ENCODE assay signal across 8 cellular contexts in genomic region chr5:140402258-140403074, GRCh38. TPM values are rescaled to one million over a fixed set of nuclear protein-coding genes. Genes with fewer than 3 reads are reported as not detected.
DNase-seq lines count a peak whose midpoint lies in the region; ATAC-seq, FAIRE-seq and TF ChIP-seq lines count a peak whose summit lies in the region.

No MANE protein-coding gene starts in this region.

- no TSS peak for BruUV-seq in HepG2 (replicated peaks; lab: Mats Ljungman, UMichigan)

- TF ChIP-seq RAD21 in HepG2 (CRISPR knock-in tag; IDR thresholded peaks at IDR 0.05), result no peak

- TF ChIP-seq CTCF in choroid plexus epithelial cell (conservative IDR thresholded peaks at IDR 0.05; ENCODE audit: low read depth, low read length) (no peak), HepG2 (CRISPR knock-in tag; IDR thresholded peaks at IDR 0.05) (no peak)

- H4K20me1 ChIP-seq in HepG2 (ENCODE audit: insufficient read depth, low read length), result peaks cover 45% of the 10 kb centered on the region

- no peaks in the 10 kb centered on the region; a peak in 1 of 5 replicates for H3K27me3 ChIP-seq in HepG2 (ENCODE audit: control insufficient read depth in 1 of 2, insufficient read depth in 2 of 2, low read length in 2 of 2)

- DNase-seq in Right ventricle myocardium inferior (ENCODE audit: missing footprints) (peak; percentile 79), cardiac septum (ENCODE audit: low spot score) (no peak), NCI-H146 treated with DMSO at 0.1 percent for 48 hours (lab: John Stamatoyannopoulos, UW; ENCODE audit: unreplicated experiment) (peak; percentile 12), choroid plexus epithelial cell (ENCODE audit: low read depth) (peak; percentile 46), HepG2 (ENCODE audit: low spot score) (peak; percentile 85), NCI-H1092 (lab: John Stamatoyannopoulos, UW) (no peak)
- peak; percentile 16 to 30 for DNase-seq in activated CD4-positive, alpha-beta T cell treated with anti-CD3 and anti-CD28 coated beads for 24 hours (ENCODE audit: low read depth in 2 of 2)
- peak; percentile 22 to 41 (median 29) for DNase-seq in stimulated activated CD4-positive, alpha-beta T cell treated with anti-CD3 and anti-CD28 coated beads, TNF-alpha, amount 100 ng/mL, for 24 hours (ENCODE audit: low read depth in 3 of 3)

- CTCF ChIA-PET in HepG2 (lab: Yijun Ruan, JAX; ENCODE audit: low intra/inter-chr PET ratio, low total read pairs), result no interaction called here

- peak; percentile 71 to 73; a peak in 3 of 4 replicates for TF ChIP-seq POLR2A in HepG2 (IDR thresholded peaks at IDR 0.05; ENCODE audit: insufficient read depth in 1 of 2, low read depth in 2 of 2, low read length in 2 of 2)

- in situ Hi-C loops in HepG2 (cut with HindIII; ENCODE audit: extremely low pct_ligation_motif_present, low pct_unique_long_range_greater_than_20kb), result no loop called here

- peaks cover 0 to 2% of the 10 kb centered on the region in 2 experiments; a peak in 1 of 5 replicates for H3K36me3 ChIP-seq in HepG2 (replicated peaks in 1 of 2; ENCODE audit: control insufficient read depth in 1 of 2, insufficient read depth in 2 of 2, low read length in 2 of 2)

- ATAC-seq in Right ventricle myocardium inferior (no peak), HepG2 (peak; percentile 55)

- peak overlapping the region; percentile 96 for H3K4me3 ChIP-seq in choroid plexus epithelial cell (ENCODE audit: low read depth, low read length)
- peak overlapping the region; percentile 80 to 97 (median 95) for H3K4me3 ChIP-seq in HepG2 (replicated peaks in 1 of 3; ENCODE audit: insufficient read depth in 1 of 3, low read depth in 2 of 3, low read length in 3 of 3)

- no peaks in the 10 kb centered on the region for H3K9me3 ChIP-seq in HepG2 (ENCODE audit: low read length)

- H3K9ac ChIP-seq in HepG2 (ENCODE audit: insufficient read depth, low read depth, low read length), result peak overlapping the region; percentile 98

- peak overlapping the region; percentile 97 for H3K27ac ChIP-seq in HepG2 (ENCODE audit: extremely low read length, insufficient read depth, low read length)

- peaks cover 72% of the 10 kb centered on the region for H3K79me2 ChIP-seq in HepG2 (ENCODE audit: insufficient read depth, low read length)

- TF ChIP-seq EP300 in HepG2 (IDR thresholded peaks at IDR 0.05; ENCODE audit: low read depth in 2 of 2, low read length in 2 of 2) (no peak), HepG2 (CRISPR knock-in tag; IDR thresholded peaks at IDR 0.05; ENCODE audit: borderline replicate concordance) (no peak)

- peak; percentile 65 for FAIRE-seq in HepG2 (lab: Jason Lieb, UNC)

- H3K4me2 ChIP-seq in HepG2 (ENCODE audit: low read depth, low read length), result peak overlapping the region; percentile 75

- POLR2A ChIA-PET in HepG2 (lab: Yijun Ruan, JAX), result interaction anchor here (0.7 to 2.7 kb wide), 17 partner anchors 9 to 323 kb away, joined by 3 to 14 read pairs (median 4); partner anchors contain the start of genes EIF4EBP3, HARS1, HARS2 and HBEGF

- peaks cover 54% of the 10 kb centered on the region for H3K4me1 ChIP-seq in HepG2 (ENCODE audit: insufficient read depth, low read length)

- H2AFZ ChIP-seq in HepG2 (ENCODE audit: low read length), result no peak overlapping the region

- WGBS in HepG2 (ENCODE audit: low lambda C conversion rate), result under 1% methylated on average over 16 of the region's 36 CpGs

- intact Hi-C loops in Right ventricle myocardium inferior (cut with DNase I) (loop anchor here (5.0 kb wide), 3 partner anchors 145 to 290 kb away; partner anchors contain the start of genes EIF4EBP3, HARS1, HARS2 and TMCO6), cardiac septum (cut with DNase I) (loop anchor here (5.0 kb wide), 2 partner anchors 145 to 235 kb away; partner anchors contain the start of genes EIF4EBP3 and TMCO6), HepG2 (cut with micrococcal nuclease; ENCODE audit: unreplicated experiment) (loop anchor here (10.0 kb wide), 1 partner anchor 242 kb away; the partner anchor contains the start of genes IK and NDUFA2)

TF ChIP-seq in HepG2, 621 proteins besides CTCF, POLR2A, EP300 and RAD21 (continues in another document):
- TF ChIP-seq ZNF773 (CRISPR knock-in tag; IDR thresholded peaks at IDR 0.05; ENCODE audit: borderline replicate concordance), result 0 out of 2 replicates have a peak, but pooled peaks have one; percentile 40

RNA-seq across cellular contexts. Expression of gene ANKHD1, which starts 0.8 kb away (rescaled TPM):
- total RNA-seq in Right ventricle myocardium inferior (57.2 TPM), cardiac septum (73.0 TPM), HepG2 (2016; rRNA removed; fragmentation: Illumina TruSeq; extraction: Trizol) (69.9 and 101 TPM in 2 replicates)
- 59.7 and 69.1 TPM in 2 replicates for total RNA-seq in HepG2 (2016; cell fraction: cytosol; rRNA removed; fragmentation: Illumina TruSeq; extraction: Trizol; ENCODE audit: low read depth)
- 69.9 and 98.6 TPM in 2 replicates for total RNA-seq in HepG2 (2016; cell fraction: insoluble cytoplasmic fraction; rRNA removed; fragmentation: Illumina TruSeq; extraction: Trizol)
- 33.7 and 41.4 TPM in 2 replicates for total RNA-seq in HepG2 (2016; cell fraction: membrane; rRNA removed; fragmentation: Illumina TruSeq; extraction: Trizol)
- total RNA-seq in HepG2 (2016; cell fraction: nucleus; rRNA removed; fragmentation: Illumina TruSeq; extraction: Trizol), result 106 and 125 TPM in 2 replicates
- 68.5 and 82.0 TPM in 2 replicates for polyA plus RNA-seq in HepG2 (2011; rRNA removed)
- 33.7 and 45.2 TPM in 2 replicates for polyA plus RNA-seq in HepG2 (2011; cell fraction: cytosol; rRNA removed)
- 104 and 105 TPM in 2 replicates for polyA plus RNA-seq in HepG2 (2011; cell fraction: nucleus; rRNA removed)
- polyA plus RNA-seq in HepG2 (2012), result 56.5 and 76.2 TPM in 2 replicates
- polyA plus RNA-seq in HepG2 (2016; cell fraction: cytosol; fragmentation: Illumina TruSeq; extraction: Trizol; ENCODE audit: low read depth), result 2.7 and 3.1 TPM in 2 replicates
- 76.7 and 87.6 TPM in 2 replicates for polyA plus RNA-seq in HepG2 (2016; cell fraction: insoluble cytoplasmic fraction; fragmentation: Illumina TruSeq; extraction: Trizol; ENCODE audit: low read depth)
- polyA plus RNA-seq in HepG2 (2016; cell fraction: membrane; fragmentation: Illumina TruSeq; extraction: Trizol; ENCODE audit: low read depth), result 7.0 and 8.2 TPM in 2 replicates
- polyA plus RNA-seq in HepG2 (2016; cell fraction: nucleus; fragmentation: Illumina TruSeq; extraction: Trizol; ENCODE audit: insufficient read depth, low read depth), result 142 and 161 TPM in 2 replicates
- 130 and 138 TPM in 2 replicates for polyA minus RNA-seq in HepG2 (2011; rRNA and poly(A)+ RNA removed; ENCODE audit: low replicate concordance)
- 52.8 and 61.5 TPM in 2 replicates for polyA minus RNA-seq in HepG2 (2011; cell fraction: cytosol; rRNA and poly(A)+ RNA removed)
- polyA minus RNA-seq in HepG2 (2011; cell fraction: nucleus; rRNA and poly(A)+ RNA removed), result 183 and 186 TPM in 2 replicates

RNA-seq across cellular contexts. Expression of gene SLC4A9, which starts 42.5 kb away (rescaled TPM):
- total RNA-seq in Right ventricle myocardium inferior (not detected), cardiac septum (0.19 TPM), HepG2 (2016; rRNA removed; fragmentation: Illumina TruSeq; extraction: Trizol) (not detected in 2 replicates)
- not detected in 2 replicates for total RNA-seq in HepG2 (2016; cell fraction: cytosol; rRNA removed; fragmentation: Illumina TruSeq; extraction: Trizol; ENCODE audit: low read depth)
- not detected in 2 replicates for total RNA-seq in HepG2 (2016; cell fraction: insoluble cytoplasmic fraction; rRNA removed; fragmentation: Illumina TruSeq; extraction: Trizol)
- total RNA-seq in HepG2 (2016; cell fraction: membrane; rRNA removed; fragmentation: Illumina TruSeq; extraction: Trizol), result not detected in 2 replicates
- not detected in 2 replicates for total RNA-seq in HepG2 (2016; cell fraction: nucleus; rRNA removed; fragmentation: Illumina TruSeq; extraction: Trizol)
- polyA plus RNA-seq in HepG2 (2011; rRNA removed), result 0.05 TPM in 1 of 2 replicates, not detected in the other
- 0.01 TPM in 1 of 2 replicates, not detected in the other for polyA plus RNA-seq in HepG2 (2011; cell fraction: cytosol; rRNA removed)
- 0.10 and 0.40 TPM in 2 replicates for polyA plus RNA-seq in HepG2 (2011; cell fraction: nucleus; rRNA removed)
- polyA plus RNA-seq in HepG2 (2012), result not detected in 2 replicates
- polyA plus RNA-seq in HepG2 (2016; cell fraction: cytosol; fragmentation: Illumina TruSeq; extraction: Trizol; ENCODE audit: low read depth), result not detected in 2 replicates
- polyA plus RNA-seq in HepG2 (2016; cell fraction: insoluble cytoplasmic fraction; fragmentation: Illumina TruSeq; extraction: Trizol; ENCODE audit: low read depth), result not detected in 2 replicates
- not detected in 2 replicates for polyA plus RNA-seq in HepG2 (2016; cell fraction: membrane; fragmentation: Illumina TruSeq; extraction: Trizol; ENCODE audit: low read depth)
- not detected in 2 replicates for polyA plus RNA-seq in HepG2 (2016; cell fraction: nucleus; fragmentation: Illumina TruSeq; extraction: Trizol; ENCODE audit: insufficient read depth, low read depth)
- polyA minus RNA-seq in HepG2 (2011; rRNA and poly(A)+ RNA removed; ENCODE audit: low replicate concordance), result not detected in 2 replicates
- not detected in 2 replicates for polyA minus RNA-seq in HepG2 (2011; cell fraction: cytosol; rRNA and poly(A)+ RNA removed)
- 0.12 TPM in 1 of 2 replicates, not detected in the other for polyA minus RNA-seq in HepG2 (2011; cell fraction: nucleus; rRNA and poly(A)+ RNA removed)

RNA-seq across cellular contexts. Expression of gene HBEGF, which starts 56.1 kb away (rescaled TPM):
- total RNA-seq in Right ventricle myocardium inferior (20.2 TPM), cardiac septum (73.9 TPM), HepG2 (2016; rRNA removed; fragmentation: Illumina TruSeq; extraction: Trizol) (0.77 and 1.7 TPM in 2 replicates)
- total RNA-seq in HepG2 (2016; cell fraction: cytosol; rRNA removed; fragmentation: Illumina TruSeq; extraction: Trizol; ENCODE audit: low read depth), result 0.20 and 0.26 TPM in 2 replicates
- total RNA-seq in HepG2 (2016; cell fraction: insoluble cytoplasmic fraction; rRNA removed; fragmentation: Illumina TruSeq; extraction: Trizol), result 0.58 and 1.5 TPM in 2 replicates
- total RNA-seq in HepG2 (2016; cell fraction: membrane; rRNA removed; fragmentation: Illumina TruSeq; extraction: Trizol), result 0.45 and 0.62 TPM in 2 replicates
- 1.3 and 2.3 TPM in 2 replicates for total RNA-seq in HepG2 (2016; cell fraction: nucleus; rRNA removed; fragmentation: Illumina TruSeq; extraction: Trizol)
- 4.3 and 5.0 TPM in 2 replicates for polyA plus RNA-seq in HepG2 (2011; rRNA removed)
- 3.5 and 3.7 TPM in 2 replicates for polyA plus RNA-seq in HepG2 (2011; cell fraction: cytosol; rRNA removed)
- 3.4 and 3.9 TPM in 2 replicates for polyA plus RNA-seq in HepG2 (2011; cell fraction: nucleus; rRNA removed)
- polyA plus RNA-seq in HepG2 (2012), result 1.4 and 3.0 TPM in 2 replicates
- polyA plus RNA-seq in HepG2 (2016; cell fraction: cytosol; fragmentation: Illumina TruSeq; extraction: Trizol; ENCODE audit: low read depth), result 0.14 and 0.17 TPM in 2 replicates
- polyA plus RNA-seq in HepG2 (2016; cell fraction: insoluble cytoplasmic fraction; fragmentation: Illumina TruSeq; extraction: Trizol; ENCODE audit: low read depth), result 0.79 and 0.88 TPM in 2 replicates
- 0.26 TPM in 2 replicates for polyA plus RNA-seq in HepG2 (2016; cell fraction: membrane; fragmentation: Illumina TruSeq; extraction: Trizol; ENCODE audit: low read depth)
- 1.8 and 1.9 TPM in 2 replicates for polyA plus RNA-seq in HepG2 (2016; cell fraction: nucleus; fragmentation: Illumina TruSeq; extraction: Trizol; ENCODE audit: insufficient read depth, low read depth)
- polyA minus RNA-seq in HepG2 (2011; rRNA and poly(A)+ RNA removed; ENCODE audit: low replicate concordance), result 1.0 and 3.2 TPM in 2 replicates
- 1.4 and 1.5 TPM in 2 replicates for polyA minus RNA-seq in HepG2 (2011; cell fraction: cytosol; rRNA and poly(A)+ RNA removed)
- 3.5 and 4.1 TPM in 2 replicates for polyA minus RNA-seq in HepG2 (2011; cell fraction: nucleus; rRNA and poly(A)+ RNA removed)

Comparison
In these comparisons a context has a peak if more than half of its experiments do, and no peak if none do; other contexts are left out.
1. DNase-seq: peak in Right ventricle myocardium inferior (single experiment), NCI-H146 treated with DMSO at 0.1 percent for 48 hours (single experiment), activated CD4-positive, alpha-beta T cell treated with anti-CD3 and anti-CD28 coated beads for 24 hours (2 of 2), choroid plexus epithelial cell (single experiment), HepG2 (single experiment) and stimulated activated CD4-positive, alpha-beta T cell treated with anti-CD3 and anti-CD28 coated beads, TNF-alpha, amount 100 ng/mL, for 24 hours (3 of 3); none in cardiac septum (single experiment) and NCI-H1092 (single experiment).